16 cellular contexts compared by ENCODE assay signal in the genomic region with DNA sequence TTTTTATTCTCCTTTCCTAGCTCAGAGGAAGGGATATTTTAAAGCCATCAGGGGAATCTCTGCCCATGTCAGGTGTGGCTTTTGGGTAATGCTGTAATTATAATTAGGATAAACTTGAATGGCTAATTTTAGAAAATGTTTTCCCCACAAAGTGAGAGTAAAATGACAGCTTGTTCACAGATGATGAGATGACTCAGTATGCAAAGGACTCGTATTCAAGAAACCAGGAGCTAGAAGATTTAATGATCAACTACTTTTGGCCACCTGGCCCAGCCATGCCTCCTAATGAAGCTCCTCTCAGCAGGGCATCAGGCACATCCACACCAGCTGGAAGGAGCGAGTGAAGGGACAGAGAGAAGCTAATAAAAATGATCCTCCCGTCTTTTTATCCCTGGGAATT. TPM values are rescaled to one million over a fixed set of nuclear protein-coding genes. Genes with fewer than 3 reads are reported as not detected.
DNase-seq lines count a peak whose midpoint lies in the region; ATAC-seq lines count a peak whose summit lies in the region.
"Had no signal": no experiment of that assay in that cellular context is flagged by ENCODE, and none has a peak within 500 bp of the region (broad histone marks: within the 10 kb centered on the region; RNA-seq: fewer than 3 reads in every experiment).

No MANE protein-coding gene starts in this region.

- ATAC-seq in GM18502 (IDR thresholded peaks at IDR 0.05; ENCODE audit: poor library complexity, unreplicated experiment) (peak; percentile 68), GM19397 (IDR thresholded peaks at IDR 0.05; ENCODE audit: unreplicated experiment) (peak; percentile 82), HG02763 (IDR thresholded peaks at IDR 0.05; ENCODE audit: unreplicated experiment) (peak; percentile 73), HG03432 (IDR thresholded peaks at IDR 0.05; ENCODE audit: unreplicated experiment) (peak; percentile 90), GM19035 (IDR thresholded peaks at IDR 0.05; ENCODE audit: unreplicated experiment) (no peak)

- DNase-seq in activated T-cell treated with anti-CD3 and anti-CD28 coated beads, Interleukin-2, amount 50 U/mL, for 48 hours: no peak
- DNase-seq in HT-29 (ENCODE audit: low spot score): no peak
- DNase-seq in NCI-H524 treated with DMSO at 0.1 percent for 48 hours (lab: John Stamatoyannopoulos, UW): no peak
- DNase-seq: CD8-positive, alpha-beta memory T cell; colonic mucosa; MG63; posterior cingulate gyrus; SIG-M5; T-helper 9 cell had no signal

RNA-seq across cellular contexts. Expression of a gene that starts 29.0 kb away (rescaled TPM):
- total RNA-seq in HT-29 (2014; rRNA removed; shearing (Covaris generic)): 0.13 and 0.65 TPM in 2 replicates
- total RNA-seq: ascending aorta; CD8-positive, alpha-beta memory T cell; temporal lobe had no signal
